ENCODE assay signal across 1 cellular context in genomic region chr2:84924173-84925106, GRCh38.
TF ChIP-seq lines count a peak whose summit lies in the region.

No MANE protein-coding gene starts in this region.

TF ChIP-seq in GM12878, 131 proteins besides CTCF, POLR2A, EP300 and RAD21 (continues in another document):
- no peak for TF ChIP-seq ZBTB33 (IDR thresholded peaks at IDR 0.05)
- no peak for TF ChIP-seq SMAD5 (IDR thresholded peaks at IDR 0.05; ENCODE audit: low read depth)
- no peak for TF ChIP-seq STAT3 (IDR thresholded peaks at IDR 0.05; ENCODE audit: low read depth, low read length)
- no peak for TF ChIP-seq RBBP5 (conservative IDR thresholded peaks at IDR 0.05)
- peak; percentile 47 for TF ChIP-seq MEF2B (IDR thresholded peaks at IDR 0.05; ENCODE audit: partially characterized antibody, poor library complexity, severe bottlenecking)
- no peak for TF ChIP-seq IRF4 (IDR thresholded peaks at IDR 0.05; ENCODE audit: low read depth, low read length)
- TF ChIP-seq IKZF2 (IDR thresholded peaks at IDR 0.05): peak; percentile 79 to 82
- TF ChIP-seq MAX (IDR thresholded peaks at IDR 0.05; ENCODE audit: low read depth, low read length): no peak
- no peak for TF ChIP-seq ZNF207 (IDR thresholded peaks at IDR 0.05; ENCODE audit: borderline replicate concordance)
- peak; percentile 70; the same call in 1 of the 2 replicates for TF ChIP-seq RFX5 (IDR thresholded peaks at IDR 0.05; ENCODE audit: low read depth, low read length)
- TF ChIP-seq FOS (IDR thresholded peaks at IDR 0.05; ENCODE audit: borderline replicate concordance, extremely low read depth, insufficient read length): peak; percentile 42
- TF ChIP-seq SMARCA5 (IDR thresholded peaks at IDR 0.05): 0 out of 2 replicates have a peak, but pooled peaks have one; percentile 21
- no peak for TF ChIP-seq MYB (IDR thresholded peaks at IDR 0.05; ENCODE audit: borderline replicate concordance, low read depth, low read length)
- TF ChIP-seq CEBPB (IDR thresholded peaks at IDR 0.05; ENCODE audit: borderline replicate concordance in 1 of 2, low read depth in 2 of 2, low read length in 2 of 2): no peak
- peak; percentile 28; the same call in 1 of the 2 replicates for TF ChIP-seq MTA2 (IDR thresholded peaks at IDR 0.05; ENCODE audit: low read depth)
- TF ChIP-seq RELB (IDR thresholded peaks at IDR 0.05; ENCODE audit: low read depth): peak; percentile 78; the same call in 1 of the 2 replicates
- peak; percentile 35; the same call in 1 of the 2 replicates for TF ChIP-seq NFYA (IDR thresholded peaks at IDR 0.05; ENCODE audit: borderline replicate concordance, low read depth, low read length)
- TF ChIP-seq GATAD2B (conservative IDR thresholded peaks at IDR 0.05; ENCODE audit: low read depth): 0 out of 2 replicates have a peak, but pooled peaks have one; percentile 36
- TF ChIP-seq IKZF1 (conservative IDR thresholded peaks at IDR 0.05): peak; percentile 84
- TF ChIP-seq CBFB (IDR thresholded peaks at IDR 0.05; ENCODE audit: low read depth): 0 out of 2 replicates have a peak, but pooled peaks have one; percentile 31
- TF ChIP-seq SMAD1 (IDR thresholded peaks at IDR 0.05; ENCODE audit: low read depth, partially characterized antibody): no peak
- TF ChIP-seq MLLT1 (IDR thresholded peaks at IDR 0.05): no peak
- no peak for TF ChIP-seq ZBTB40 (IDR thresholded peaks at IDR 0.05; ENCODE audit: borderline replicate concordance)
- TF ChIP-seq BCL3 (IDR thresholded peaks at IDR 0.05; ENCODE audit: borderline replicate concordance, insufficient read depth, low read depth, low read length, poor library complexity, severe bottlenecking): no peak
- TF ChIP-seq ZNF622 (IDR thresholded peaks at IDR 0.05): no peak
- TF ChIP-seq SRF (IDR thresholded peaks at IDR 0.05; ENCODE audit: low read depth in 2 of 2, low read length in 2 of 2): no peak
- TF ChIP-seq SPI1 (IDR thresholded peaks at IDR 0.05; ENCODE audit: borderline replicate concordance, insufficient read depth, low read depth, low read length): peak; percentile 64; the same call in 1 of the 2 replicates
- peak; percentile 76 for TF ChIP-seq SP1 (IDR thresholded peaks at IDR 0.05; ENCODE audit: low read depth, low read length)
- no peak for TF ChIP-seq ZSCAN29 (IDR thresholded peaks at IDR 0.05)
- no peak for TF ChIP-seq HDAC6 (IDR thresholded peaks at IDR 0.05; ENCODE audit: unreplicated experiment)
- TF ChIP-seq NKRF (conservative IDR thresholded peaks at IDR 0.05): 0 out of 2 replicates have a peak, but pooled peaks have one; percentile 13
- no peak for TF ChIP-seq JUND (IDR thresholded peaks at IDR 0.05; ENCODE audit: low read depth, low read length)
- no peak for TF ChIP-seq SMC3 (IDR thresholded peaks at IDR 0.05; ENCODE audit: borderline replicate concordance, low read length)
- TF ChIP-seq ZBTB4 (CRISPR knock-in tag; IDR thresholded peaks at IDR 0.05): no peak
- 0 out of 2 replicates have a peak, but pooled peaks have one; percentile 37 for TF ChIP-seq CHD2 (IDR thresholded peaks at IDR 0.05; ENCODE audit: borderline replicate concordance, low read depth, low read length)
- no peak for TF ChIP-seq CHD4 (IDR thresholded peaks at IDR 0.05)
- TF ChIP-seq PAX5 (IDR thresholded peaks at IDR 0.05; ENCODE audit: borderline replicate concordance, low read depth, low read length): no peak
- peak; percentile 76; the same call in 1 of the 3 replicates for TF ChIP-seq POU2F2 (IDR thresholded peaks at IDR 0.05; ENCODE audit: borderline replicate concordance, low read depth, low read length)
- peak; percentile 41; the same call in 1 of the 2 replicates for TF ChIP-seq ATF7 (IDR thresholded peaks at IDR 0.05; ENCODE audit: low read depth)
- no peak for TF ChIP-seq HCFC1 (IDR thresholded peaks at IDR 0.05; ENCODE audit: low read length)
- TF ChIP-seq PRDM15 (CRISPR knock-in tag; IDR thresholded peaks at IDR 0.05): no peak
- no peak for TF ChIP-seq NR2C1 (IDR thresholded peaks at IDR 0.05)
